ENCODE assay signal across 20 cellular contexts in the genomic region with DNA sequence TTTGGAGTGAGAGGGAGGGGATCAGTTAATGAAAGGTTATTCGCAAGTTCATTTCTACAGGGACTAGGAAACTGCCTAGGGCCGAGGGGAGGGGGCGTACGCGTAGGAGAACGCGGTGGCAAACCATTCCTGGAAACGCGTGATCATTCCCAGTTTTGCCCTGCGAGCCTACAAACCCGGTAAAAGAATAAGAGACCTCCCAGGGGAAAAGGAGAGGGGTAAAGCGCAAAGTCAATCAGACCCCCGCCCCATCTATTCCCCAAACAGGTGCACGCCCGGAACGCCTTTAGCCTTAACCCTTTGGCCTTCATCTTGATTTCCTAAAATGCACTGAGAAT. TPM values are rescaled to one million over a fixed set of nuclear protein-coding genes. Genes with fewer than 3 reads are reported as not detected.
DNase-seq lines count a peak whose midpoint lies in the region; ATAC-seq and TF ChIP-seq lines count a peak whose summit lies in the region.
"Had no signal": no experiment of that assay in that cellular context is flagged by ENCODE, and none has a peak within 500 bp of the region (broad histone marks: within the 10 kb centered on the region; RNA-seq: fewer than 3 reads in every experiment).

No MANE protein-coding gene starts in this region.

- no peak overlapping the region for H3K4me2 ChIP-seq in neural cell (ENCODE audit: low read length)

- H3K27me3 ChIP-seq in HUES64 (ENCODE audit: insufficient read depth, low read length) (peaks cover 92% of the 10 kb centered on the region), neural cell (ENCODE audit: insufficient read depth, low read depth, low read length) (peaks cover 91% of the 10 kb centered on the region)
- H3K27me3 ChIP-seq: SJCRH30 had no signal

- no peak overlapping the region for H3K27ac ChIP-seq in HUES64 (ENCODE audit: low read depth, low read length)
- H3K27ac ChIP-seq in coronary artery, result no peak overlapping the region
- no peak overlapping the region for H3K27ac ChIP-seq in neural cell (ENCODE audit: low read length)
- H3K27ac ChIP-seq: 22Rv1, pancreas, SJCRH30 had no signal

- no peak for TF ChIP-seq CTCF in coronary artery (IDR thresholded peaks at IDR 0.05)
- TF ChIP-seq CTCF in neural cell (IDR thresholded peaks at IDR 0.05; ENCODE audit: poor library complexity, severe bottlenecking), result no peak

- no peak for TF ChIP-seq RAD21 in neural cell (conservative IDR thresholded peaks at IDR 0.05)

- H3K9ac ChIP-seq in HUES64 (ENCODE audit: low read depth, low read length) (no peak overlapping the region), neural cell (ENCODE audit: low read length) (no peak overlapping the region)

- H3K79me2 ChIP-seq in neural cell (replicated peaks; ENCODE audit: insufficient read depth, low read length), result no peaks in the 10 kb centered on the region

- no peaks in the 10 kb centered on the region for H3F3A ChIP-seq in neural cell (ENCODE audit: insufficient read depth, low read length, poor library complexity, severe bottlenecking)

- no peak for ATAC-seq in HG03521 (IDR thresholded peaks at IDR 0.05; ENCODE audit: unreplicated experiment)
- ATAC-seq: pancreas had no signal

- peak overlapping the region; percentile 51 for H3K4me3 ChIP-seq in HUES64 (ENCODE audit: low read length)
- H3K4me3 ChIP-seq in coronary artery, result peak overlapping the region; percentile 55
- peak overlapping the region; percentile 41 for H3K4me3 ChIP-seq in neural cell (ENCODE audit: low read length)
- H3K4me3 ChIP-seq: pancreas, SJCRH30 had no signal

- TF ChIP-seq EP300 in neural cell (conservative IDR thresholded peaks at IDR 0.05; ENCODE audit: poor library complexity, severe bottlenecking), result no peak

- no peak overlapping the region for H2AFZ ChIP-seq in neural cell (ENCODE audit: low read depth, low read length)

- no peaks in the 10 kb centered on the region for H4K20me1 ChIP-seq in neural cell (ENCODE audit: insufficient read depth)

- WGBS in HUES64, result 2% methylated on average over 16 of the region's 16 CpGs

- no peaks in the 10 kb centered on the region for H3K9me2 ChIP-seq in neural cell (ENCODE audit: insufficient read depth, low read length)

- peaks cover 20% of the 10 kb centered on the region for H3K4me1 ChIP-seq in HUES64 (ENCODE audit: insufficient read depth, low read length)
- H3K4me1 ChIP-seq: SJCRH30 had no signal

- peak in 2 of 3 experiments; percentile 19 to 50 for DNase-seq in NCI-H1417 (lab: John Stamatoyannopoulos, UW)
- no peak for DNase-seq in NCI-H1417 treated with DMSO at 0.1 percent for 48 hours (lab: John Stamatoyannopoulos, UW)
- DNase-seq in coronary artery (ENCODE audit: low spot score), result no peak
- no peak for DNase-seq in NCI-H2171 treated with DMSO at 0.1 percent for 48 hours (lab: John Stamatoyannopoulos, UW)
- no peak for DNase-seq in DMS114 treated with DMSO at 0.1 percent for 48 hours (lab: John Stamatoyannopoulos, UW; ENCODE audit: unreplicated experiment)
- DNase-seq: activated CD4-positive, CD25-positive, alpha-beta regulatory T cell treated with anti-CD3 and anti-CD28 coated beads, Interleukin-2, amount 50 U/mL, for 72 hours; Calu3; foreskin fibroblast; HCEC 1CT; Karpas-422; NCI-H1048; NCI-H2107; pancreas; SJCRH30; stimulated activated CD4-positive, alpha-beta T cell treated with anti-CD3 and anti-CD28 coated beads, Interleukin-4, amount 100 ng/mL, for 24 hours; T-helper 9 cell had no signal

- H3K36me3 ChIP-seq in HUES64 (ENCODE audit: insufficient read depth, low read length), result no peaks in the 10 kb centered on the region
- H3K36me3 ChIP-seq in neural cell (ENCODE audit: insufficient read depth, low read length), result no peaks in the 10 kb centered on the region
- H3K36me3 ChIP-seq: pancreas, SJCRH30 had no signal

- H3K9me3 ChIP-seq in HUES64 (ENCODE audit: insufficient read depth, low read depth, low read length) (no peaks in the 10 kb centered on the region), neural cell (ENCODE audit: low read length) (no peaks in the 10 kb centered on the region)
- H3K9me3 ChIP-seq: pancreas, SJCRH30 had no signal

TF ChIP-seq in neural cell, 6 proteins besides CTCF, POLR2A, EP300 and RAD21:
- TF ChIP-seq POLR2AphosphoS5 (IDR thresholded peaks at IDR 0.05) (peak; percentile 66), TAF1 (IDR thresholded peaks at IDR 0.05; ENCODE audit: low read depth) (no peak), EZH2 (IDR thresholded peaks at IDR 0.05; ENCODE audit: borderline replicate concordance, insufficient read depth, low read length, poor library complexity, severe bottlenecking) (peak; percentile 19)

RNA-seq across cellular contexts. Expression of gene BSX, which starts 5.3 kb away (rescaled TPM):
- not detected for polyA plus RNA-seq in HUES64 (2013, experiment 1 of 2)
- not detected for polyA plus RNA-seq in HUES64 (2013, experiment 2 of 2)
- polyA plus RNA-seq in neural cell, result not detected in 2 replicates
- polyA minus RNA-seq in neural cell, result not detected in 2 replicates
- polyA plus RNA-seq: pancreas had no signal

Comparison
In these comparisons a context has a peak if more than half of its experiments do, and no peak if none do; other contexts are left out.
1. DNase-seq: peak in NCI-H1417 (2 of 3); none in NCI-H1417 treated with DMSO at 0.1 percent for 48 hours (single experiment), coronary artery (single experiment), NCI-H2171 treated with DMSO at 0.1 percent for 48 hours (single experiment) and DMS114 treated with DMSO at 0.1 percent for 48 hours (single experiment).
2. Peak in every context shown above with its lines, with median percentiles within 50 percentile points of each other: H3K4me3 ChIP-seq.